ENCODE assay signal across 15 cellular contexts in the genomic region with DNA sequence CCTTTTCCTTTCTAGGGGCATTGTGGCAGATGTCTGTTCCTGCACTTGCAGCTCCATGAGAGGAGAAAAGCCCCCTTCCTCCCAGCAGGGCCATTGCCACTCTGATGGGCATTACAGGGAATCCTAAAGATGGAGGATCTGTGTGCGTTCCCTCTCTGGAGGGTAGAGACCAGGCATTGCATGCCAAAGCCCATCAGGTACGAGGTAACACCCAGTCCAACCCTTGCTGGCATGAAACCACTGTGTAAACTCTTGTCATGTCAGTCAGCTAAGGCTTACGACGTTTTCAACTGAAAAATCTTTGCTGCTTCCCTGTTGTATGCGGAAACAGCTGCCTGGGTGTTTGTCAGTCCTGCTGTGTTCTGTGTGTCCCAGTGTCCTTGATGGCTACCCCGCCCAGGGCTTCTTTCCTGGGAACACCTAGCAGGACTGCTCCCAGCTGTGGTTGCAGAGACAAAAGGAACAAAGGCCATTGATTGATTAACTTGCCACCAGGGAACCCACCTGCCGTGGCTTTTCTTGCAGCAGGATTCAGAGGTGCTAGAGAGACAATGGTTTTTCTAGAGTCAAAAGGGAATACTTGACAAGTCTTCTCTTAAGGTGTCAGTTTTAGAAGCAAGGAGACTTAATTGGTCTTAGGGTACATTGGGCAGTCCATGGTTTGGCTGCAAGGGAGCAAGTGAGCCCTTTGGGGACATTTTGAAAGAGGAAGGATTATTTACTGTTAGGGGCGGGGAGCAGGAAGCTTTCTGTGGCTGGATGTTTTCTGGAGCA. TPM values are rescaled to one million over a fixed set of nuclear protein-coding genes. Genes with fewer than 3 reads are reported as not detected.
DNase-seq lines count a peak whose midpoint lies in the region; ATAC-seq, FAIRE-seq and TF ChIP-seq lines count a peak whose summit lies in the region.
"Had no signal": no experiment of that assay in that cellular context is flagged by ENCODE, and none has a peak within 500 bp of the region (broad histone marks: within the 10 kb centered on the region; RNA-seq: fewer than 3 reads in every experiment).

No MANE protein-coding gene starts in this region.

- no peak overlapping the region for H2BK12ac ChIP-seq in mesenchymal stem cell (ENCODE audit: low read length in 2 of 2)

- TF ChIP-seq POLR2A in Peyer's patch (IDR thresholded peaks at IDR 0.05), result peak in 1 of 2 donors; percentile 35

- POLR2A ChIA-PET in PC-3 (lab: Charles Lee; ENCODE audit: unreplicated experiment), result no interaction called here

- no peak overlapping the region for H4K8ac ChIP-seq in mesenchymal stem cell (ENCODE audit: low read length)

- H3K9me2 ChIP-seq in PC-3 (replicated peaks; ENCODE audit: low read length), result no peaks in the 10 kb centered on the region

- BruUV-seq in PC-3 (replicated peaks; lab: Mats Ljungman, UMichigan), result no TSS peak

- H3K27ac ChIP-seq in Peyer's patch, result peak overlapping the region in 3 of 4 donors; percentile 72 to 92 (median 90)
- H3K27ac ChIP-seq in mesenchymal stem cell (ENCODE audit: low read length, poor library complexity, severe bottlenecking), result no peak overlapping the region
- H3K27ac ChIP-seq in PC-3 (ENCODE audit: low read length), result no peak overlapping the region
- H3K27ac ChIP-seq in ascending aorta, result no peak overlapping the region
- H3K27ac ChIP-seq: gastroesophageal sphincter had no signal

- H3K79me2 ChIP-seq in PC-3 (ENCODE audit: low read length), result no peaks in the 10 kb centered on the region

- H3K9ac ChIP-seq in mesenchymal stem cell (ENCODE audit: low read length) (no peak overlapping the region), PC-3 (ENCODE audit: low read length) (no peak overlapping the region)

- no peak overlapping the region for H3K14ac ChIP-seq in mesenchymal stem cell (ENCODE audit: low read length in 2 of 2)

- H3K4ac ChIP-seq in mesenchymal stem cell (ENCODE audit: low read depth in 1 of 2, low read length in 2 of 2), result no peak overlapping the region

- H3K23ac ChIP-seq in mesenchymal stem cell (ENCODE audit: low read length in 2 of 2), result no peak overlapping the region

- H3K4me3 ChIP-seq in Peyer's patch (no peak overlapping the region), mesenchymal stem cell (ENCODE audit: insufficient read depth in 1 of 2, low read depth in 1 of 2, low read length in 2 of 2) (no peak overlapping the region), PC-3 (ENCODE audit: low read length) (no peak overlapping the region), ascending aorta (no peak overlapping the region)
- H3K4me3 ChIP-seq: gastroesophageal sphincter had no signal

- H4K20me1 ChIP-seq in PC-3 (ENCODE audit: low read length), result no peaks in the 10 kb centered on the region

- TF ChIP-seq CTCF in Peyer's patch (IDR thresholded peaks at IDR 0.05) (peak in 2 of 6 experiments; percentile 12 to 25), PC-3 (conservative IDR thresholded peaks at IDR 0.05; ENCODE audit: low read depth, low read length) (no peak), ascending aorta (IDR thresholded peaks at IDR 0.05) (no peak)

- H3K36me3 ChIP-seq in Peyer's patch (no peaks in the 10 kb centered on the region), mesenchymal stem cell (ENCODE audit: control insufficient read depth in 1 of 2, insufficient read depth in 2 of 2, low read depth in 1 of 2, low read length in 2 of 2) (no peaks in the 10 kb centered on the region), PC-3 (ENCODE audit: low read depth, low read length) (no peaks in the 10 kb centered on the region), ascending aorta (no peaks in the 10 kb centered on the region)
- H3K36me3 ChIP-seq: gastroesophageal sphincter had no signal

- H4K91ac ChIP-seq in mesenchymal stem cell (ENCODE audit: low read length), result no peak overlapping the region

- H3K4me1 ChIP-seq in Peyer's patch (peaks cover 0 to 52% (median 3%) of the 10 kb centered on the region in 4 donors), mesenchymal stem cell (ENCODE audit: control insufficient read depth, insufficient read depth, low read depth, low read length) (peaks cover 27% of the 10 kb centered on the region), PC-3 (ENCODE audit: insufficient read depth, low read length) (peaks cover 43% of the 10 kb centered on the region), ascending aorta (no peaks in the 10 kb centered on the region)
- H3K4me1 ChIP-seq: gastroesophageal sphincter had no signal

- H3K4me2 ChIP-seq in mesenchymal stem cell (ENCODE audit: low read length, poor library complexity, severe bottlenecking) (no peak overlapping the region), PC-3 (ENCODE audit: low read length) (no peak overlapping the region)

- no peak overlapping the region for H3K18ac ChIP-seq in mesenchymal stem cell (ENCODE audit: low read depth in 1 of 2, low read length in 2 of 2)

- no peak overlapping the region for H2BK120ac ChIP-seq in mesenchymal stem cell (ENCODE audit: low read depth, low read length)

- peaks cover 9% of the 10 kb centered on the region for H3F3A ChIP-seq in PC-3 (ENCODE audit: low read length, unreplicated experiment)

- no peak overlapping the region for H2BK5ac ChIP-seq in mesenchymal stem cell (ENCODE audit: low read depth, low read length, poor library complexity, severe bottlenecking)

- DNase-seq in DMS153 treated with DMSO at 0.1 percent for 48 hours (lab: John Stamatoyannopoulos, UW; ENCODE audit: unreplicated experiment) (peak; percentile 83), NCI-H146 (lab: John Stamatoyannopoulos, UW) (peak; percentile 96), Peyer's patch (peak in 2 of 3 donors; percentile 80 to 85), mesenchymal stem cell (no peak), PC-3 (no peak), HTR-8/SVneo (ENCODE audit: insufficient read length, low spot score) (no peak), ascending aorta (ENCODE audit: low spot score in 2 of 2) (no peak)
- DNase-seq: activated CD4-positive, CD25-positive, alpha-beta regulatory T cell; activated CD8-positive, alpha-beta memory T cell treated with anti-CD3 and anti-CD28 coated beads, Interleukin-2, amount 50 U/mL, for 48 hours; activated naive CD4-positive, alpha-beta T cell treated with Interleukin-2 at 50 U/mL for 16 hours; Karpas-422; NCI-H2171; stimulated activated naive CD8-positive, alpha-beta T cell treated with anti-CD3 and anti-CD28 coated beads, Interleukin-15, amount 100 ng/mL, for 72 hours had no signal

- H2BK15ac ChIP-seq in mesenchymal stem cell (ENCODE audit: low read depth, poor library complexity, severe bottlenecking), result no peak overlapping the region

- intact Hi-C loops in PC-3 (cut with micrococcal nuclease) (loop anchor here (10.0 kb wide), 2 partner anchors 253 to 443 kb away; a partner anchor contains a TSS), ascending aorta (cut with DNase I) (no loop called here)

- FAIRE-seq in HTR-8/SVneo (lab: Jason Lieb, UNC), result no peak

- CTCF ChIA-PET in PC-3 (lab: Charles Lee), result no interaction called here

- peaks cover 28% of the 10 kb centered on the region for H3K79me1 ChIP-seq in mesenchymal stem cell (replicated peaks; ENCODE audit: low read length, poor library complexity, severe bottlenecking)

- no peak for ATAC-seq in PC-3
- no peak for ATAC-seq in GM18867 (IDR thresholded peaks at IDR 0.05; ENCODE audit: unreplicated experiment)
- ATAC-seq: gastroesophageal sphincter; stimulated activated naive CD8-positive, alpha-beta T cell treated with anti-CD3 and anti-CD28 coated beads, Interleukin-15, amount 100 ng/mL, for 72 hours had no signal

- 77% methylated on average over 8 of the region's 8 CpGs for whole genome bisulfite sequencing in mesenchymal stem cell

- H2AFZ ChIP-seq in mesenchymal stem cell (ENCODE audit: low read depth, low read length), result no peak overlapping the region
- H2AFZ ChIP-seq in PC-3 (ENCODE audit: low read length), result no peak overlapping the region

- no peaks in the 10 kb centered on the region for H3K9me3 ChIP-seq in Peyer's patch
- no peaks in the 10 kb centered on the region for H3K9me3 ChIP-seq in mesenchymal stem cell (ENCODE audit: control insufficient read depth, low read length)
- no peaks in the 10 kb centered on the region for H3K9me3 ChIP-seq in PC-3 (ENCODE audit: low read length)
- no peaks in the 10 kb centered on the region for H3K9me3 ChIP-seq in ascending aorta
- H3K9me3 ChIP-seq: gastroesophageal sphincter had no signal

- H2AK5ac ChIP-seq in mesenchymal stem cell (ENCODE audit: low read length, severe bottlenecking), result peak overlapping the region; percentile 62

- H3K27me3 ChIP-seq in Peyer's patch (no peaks in the 10 kb centered on the region), mesenchymal stem cell (ENCODE audit: control insufficient read depth in 1 of 2, insufficient read depth in 1 of 2, low read length in 2 of 2) (peaks cover 0 to 4% of the 10 kb centered on the region in 2 experiments), PC-3 (ENCODE audit: low read length) (no peaks in the 10 kb centered on the region), ascending aorta (no peaks in the 10 kb centered on the region)

RNA-seq across cellular contexts. Expression of a gene that starts 24.6 kb away (rescaled TPM):
- 100 to 1,000 TPM in 3 of 4 donors, 10 to 100 TPM in 1; 16.5 to 147 (median 125) TPM for total RNA-seq in Peyer's patch
- polyA plus RNA-seq in mesenchymal stem cell (2013, experiment 1 of 2), result 0.07 TPM
- 0.07 TPM for polyA plus RNA-seq in mesenchymal stem cell (2013, experiment 2 of 2)
- total RNA-seq in PC-3 (2014; rRNA removed), result 0.58 and 1.5 TPM in 2 replicates
- total RNA-seq in ascending aorta, result not detected

Comparison
In these comparisons a context has a peak if more than half of its experiments do, and no peak if none do; other contexts are left out.
1. DNase-seq: peak in DMS153 treated with DMSO at 0.1 percent for 48 hours (single experiment), NCI-H146 (single experiment) and Peyer's patch (2 of 3); none in mesenchymal stem cell (single experiment), PC-3 (single experiment), HTR-8/SVneo (single experiment) and ascending aorta (0 of 2).
2. H3K27ac ChIP-seq: peak in Peyer's patch (3 of 4); none in mesenchymal stem cell (single experiment), PC-3 (single experiment) and ascending aorta (0 of 2).